In genomic region chr1:3125078-3125477, GRCh38 we compare ENCODE assay signal across 21 cellular contexts. TPM values are rescaled to one million over a fixed set of nuclear protein-coding genes. Genes with fewer than 3 reads are reported as not detected.
"Had no signal": no experiment of that assay in that cellular context is flagged by ENCODE, and none has a peak within 500 bp of the region (broad histone marks: within the 10 kb centered on the region; RNA-seq: fewer than 3 reads in every experiment).

No MANE protein-coding gene starts in this region.

- H3K4me3 Mint-ChIP-seq: activated naive CD8-positive, alpha-beta T cell; activated T-cell treated with anti-CD3 and anti-CD28 coated beads, Interleukin-2, amount 50 U/mL, for 4 hours; memory B cell; nephron; stimulated activated memory B cell treated with anti-CD40 and anti-IgM and Interleukin-4, amounts not matched to agents 10 μg/mL and 1 μg/mL and 100 μg/mL, for 72 hours; T-helper 1 cell treated with Interleukin-12 subunit alpha and Interleukin-12 subunit beta and Interleukin-4 antibody, amounts not matched to agents 30 μg/mL and 1 μg/mL, for 36 hours; WTC11 had no signal

- H3K4me1 Mint-ChIP-seq: stimulated activated memory B cell treated with anti-CD40 and anti-IgM and Interleukin-4, amounts not matched to agents 10 μg/mL and 1 μg/mL and 100 μg/mL, for 72 hours had no signal

- H3K27me3 ChIP-seq: foreskin keratinocyte, stomach, upper lobe of left lung had no signal

- H3K9me3 Mint-ChIP-seq: activated T-cell treated with anti-CD3 and anti-CD28 coated beads, Interleukin-2, amount 50 U/mL, for 4 hours; activated T-helper 2 cell treated with anti-CD3 and anti-CD28 coated beads, Interferon-gamma antibody, Interleukin-2, Interleukin-4, amounts not matched to agents 10 μg/mL and 5 μg/mL and 100 μg/mL, durations not matched to agents 14 hours and 24 hours and 36 hours; memory B cell; nephron; T-helper 1 cell treated with Interleukin-12 subunit alpha and Interleukin-12 subunit beta and Interleukin-4 antibody, amounts not matched to agents 30 μg/mL and 1 μg/mL, for 36 hours; WTC11 had no signal

- H3K4me1 ChIP-seq: foreskin keratinocyte, suprapubic skin had no signal

- H3K9me3 ChIP-seq: stomach, suprapubic skin, upper lobe of left lung had no signal

- H3K4me3 ChIP-seq: stomach, suprapubic skin, upper lobe of left lung had no signal

- H3K36me3 Mint-ChIP-seq: activated naive CD8-positive, alpha-beta T cell; memory B cell; stimulated activated memory B cell treated with anti-CD40 and anti-IgM and Interleukin-4, amounts not matched to agents 10 μg/mL and 1 μg/mL and 100 μg/mL, for 72 hours; WTC11 had no signal

- H3K27ac Mint-ChIP-seq: activated naive CD8-positive, alpha-beta T cell; activated T-helper 2 cell treated with anti-CD3 and anti-CD28 coated beads, Interferon-gamma antibody, Interleukin-2, Interleukin-4, amounts not matched to agents 10 μg/mL and 5 μg/mL and 100 μg/mL, durations not matched to agents 14 hours and 24 hours and 36 hours; memory B cell; nephron; stimulated activated memory B cell treated with anti-CD40 and anti-IgM and Interleukin-4, amounts not matched to agents 10 μg/mL and 1 μg/mL and 100 μg/mL, for 72 hours; T-helper 1 cell treated with Interleukin-12 subunit alpha and Interleukin-12 subunit beta and Interleukin-4 antibody, amounts not matched to agents 30 μg/mL and 1 μg/mL, for 36 hours; WTC11 had no signal

- H3K27me3 Mint-ChIP-seq: activated naive CD8-positive, alpha-beta T cell; stimulated activated memory B cell treated with anti-CD40 and anti-IgM and Interleukin-4, amounts not matched to agents 10 μg/mL and 1 μg/mL and 100 μg/mL, for 72 hours had no signal

- H3K27ac ChIP-seq: foreskin keratinocyte, suprapubic skin had no signal

- DNase-seq: activated CD8-positive, alpha-beta memory T cell treated with anti-CD3 and anti-CD28 coated beads, Interleukin-2, amount 50 U/mL, for 4 hours; activated naive CD4-positive, alpha-beta T cell; activated T-cell treated with anti-CD3 and anti-CD28 coated beads, Interleukin-2, amount 50 U/mL, for 4 hours; effector CD8-positive, alpha-beta T cell; foreskin keratinocyte; hippocampal formation; small intestine; stimulated activated CD4-positive, alpha-beta T cell treated with anti-CD3 and anti-CD28 coated beads, Interleukin-15, amount 100 ng/mL, for 24 hours; stomach; T1000 had no signal

- H3K36me3 ChIP-seq: stomach, suprapubic skin, upper lobe of left lung had no signal

RNA-seq across cellular contexts. Expression of gene PRDM16, which starts 56.1 kb away (rescaled TPM):
- total RNA-seq: activated T-helper 2 cell treated with anti-CD3 and anti-CD28 coated beads, Interferon-gamma antibody, Interleukin-2, Interleukin-4, amounts not matched to agents 10 μg/mL and 5 μg/mL and 100 μg/mL, durations not matched to agents 14 hours and 24 hours and 36 hours; mononuclear cell; myocyte had no signal
